ENCODE assay signal across 1 cellular context in the genomic region with DNA sequence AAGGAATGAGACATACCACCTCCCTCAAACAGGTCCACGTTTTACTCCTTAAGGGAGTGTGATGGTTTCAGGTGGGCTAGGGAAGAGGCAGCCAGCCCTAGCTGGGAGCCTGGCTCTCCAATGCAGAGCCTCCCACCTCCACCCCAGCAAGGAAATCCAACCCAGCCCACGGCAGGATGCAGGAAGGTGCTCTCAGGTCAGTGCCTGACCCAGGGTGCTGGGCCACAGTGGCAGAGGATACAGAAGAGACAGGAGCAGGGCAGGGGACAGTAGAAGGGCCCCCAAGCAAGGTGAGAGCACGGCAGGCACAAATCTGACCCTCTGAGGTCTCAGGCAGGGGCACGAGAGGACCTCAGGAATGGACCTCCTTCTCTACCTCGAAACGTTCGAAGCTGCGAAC.
TF ChIP-seq lines count a peak whose summit lies in the region.

No MANE protein-coding gene starts in this region.

TF ChIP-seq in GM23338, 12 proteins besides CTCF, POLR2A, EP300 and RAD21 (continued from another document):
- TF ChIP-seq, protein P1, sequence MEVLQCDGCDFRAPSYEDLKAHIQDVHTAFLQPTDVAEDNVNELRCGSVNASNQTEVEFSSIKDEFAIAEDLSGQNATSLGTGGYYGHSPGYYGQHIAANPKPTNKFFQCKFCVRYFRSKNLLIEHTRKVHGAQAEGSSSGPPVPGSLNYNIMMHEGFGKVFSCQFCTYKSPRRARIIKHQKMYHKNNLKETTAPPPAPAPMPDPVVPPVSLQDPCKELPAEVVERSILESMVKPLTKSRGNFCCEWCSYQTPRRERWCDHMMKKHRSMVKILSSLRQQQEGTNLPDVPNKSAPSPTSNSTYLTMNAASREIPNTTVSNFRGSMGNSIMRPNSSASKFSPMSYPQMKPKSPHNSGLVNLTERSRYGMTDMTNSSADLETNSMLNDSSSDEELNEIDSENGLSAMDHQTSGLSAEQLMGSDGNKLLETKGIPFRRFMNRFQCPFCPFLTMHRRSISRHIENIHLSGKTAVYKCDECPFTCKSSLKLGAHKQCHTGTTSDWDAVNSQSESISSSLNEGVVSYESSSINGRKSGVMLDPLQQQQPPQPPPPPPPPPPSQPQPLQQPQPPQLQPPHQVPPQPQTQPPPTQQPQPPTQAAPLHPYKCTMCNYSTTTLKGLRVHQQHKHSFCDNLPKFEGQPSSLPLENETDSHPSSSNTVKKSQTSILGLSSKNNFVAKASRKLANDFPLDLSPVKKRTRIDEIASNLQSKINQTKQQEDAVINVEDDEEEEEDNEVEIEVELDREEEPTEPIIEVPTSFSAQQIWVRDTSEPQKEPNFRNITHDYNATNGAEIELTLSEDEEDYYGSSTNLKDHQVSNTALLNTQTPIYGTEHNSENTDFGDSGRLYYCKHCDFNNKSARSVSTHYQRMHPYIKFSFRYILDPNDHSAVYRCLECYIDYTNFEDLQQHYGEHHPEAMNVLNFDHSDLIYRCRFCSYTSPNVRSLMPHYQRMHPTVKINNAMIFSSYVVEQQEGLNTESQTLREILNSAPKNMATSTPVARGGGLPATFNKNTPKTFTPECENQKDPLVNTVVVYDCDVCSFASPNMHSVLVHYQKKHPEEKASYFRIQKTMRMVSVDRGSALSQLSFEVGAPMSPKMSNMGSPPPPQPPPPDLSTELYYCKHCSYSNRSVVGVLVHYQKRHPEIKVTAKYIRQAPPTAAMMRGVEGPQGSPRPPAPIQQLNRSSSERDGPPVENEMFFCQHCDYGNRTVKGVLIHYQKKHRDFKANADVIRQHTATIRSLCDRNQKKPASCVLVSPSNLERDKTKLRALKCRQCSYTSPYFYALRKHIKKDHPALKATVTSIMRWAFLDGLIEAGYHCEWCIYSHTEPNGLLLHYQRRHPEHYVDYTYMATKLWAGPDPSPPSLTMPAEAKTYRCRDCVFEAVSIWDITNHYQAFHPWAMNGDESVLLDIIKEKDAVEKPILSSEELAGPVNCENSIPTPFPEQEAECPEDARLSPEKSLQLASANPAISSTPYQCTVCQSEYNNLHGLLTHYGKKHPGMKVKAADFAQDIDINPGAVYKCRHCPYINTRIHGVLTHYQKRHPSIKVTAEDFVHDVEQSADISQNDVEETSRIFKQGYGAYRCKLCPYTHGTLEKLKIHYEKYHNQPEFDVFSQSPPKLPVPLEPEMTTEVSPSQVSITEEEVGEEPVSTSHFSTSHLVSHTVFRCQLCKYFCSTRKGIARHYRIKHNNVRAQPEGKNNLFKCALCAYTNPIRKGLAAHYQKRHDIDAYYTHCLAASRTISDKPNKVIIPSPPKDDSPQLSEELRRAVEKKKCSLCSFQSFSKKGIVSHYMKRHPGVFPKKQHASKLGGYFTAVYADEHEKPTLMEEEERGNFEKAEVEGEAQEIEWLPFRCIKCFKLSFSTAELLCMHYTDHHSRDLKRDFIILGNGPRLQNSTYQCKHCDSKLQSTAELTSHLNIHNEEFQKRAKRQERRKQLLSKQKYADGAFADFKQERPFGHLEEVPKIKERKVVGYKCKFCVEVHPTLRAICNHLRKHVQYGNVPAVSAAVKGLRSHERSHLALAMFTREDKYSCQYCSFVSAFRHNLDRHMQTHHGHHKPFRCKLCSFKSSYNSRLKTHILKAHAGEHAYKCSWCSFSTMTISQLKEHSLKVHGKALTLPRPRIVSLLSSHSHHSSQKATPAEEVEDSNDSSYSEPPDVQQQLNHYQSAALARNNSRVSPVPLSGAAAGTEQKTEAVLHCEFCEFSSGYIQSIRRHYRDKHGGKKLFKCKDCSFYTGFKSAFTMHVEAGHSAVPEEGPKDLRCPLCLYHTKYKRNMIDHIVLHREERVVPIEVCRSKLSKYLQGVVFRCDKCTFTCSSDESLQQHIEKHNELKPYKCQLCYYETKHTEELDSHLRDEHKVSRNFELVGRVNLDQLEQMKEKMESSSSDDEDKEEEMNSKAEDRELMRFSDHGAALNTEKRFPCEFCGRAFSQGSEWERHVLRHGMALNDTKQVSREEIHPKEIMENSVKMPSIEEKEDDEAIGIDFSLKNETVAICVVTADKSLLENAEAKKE (CRISPR knock-in tag; IDR thresholded peaks at IDR 0.05) = no peak
- TF ChIP-seq CREB1 (CRISPR knock-in tag; IDR thresholded peaks at IDR 0.05; ENCODE audit: low read depth) (no peak), NANOG (IDR thresholded peaks at IDR 0.05; ENCODE audit: borderline replicate concordance) (no peak), POLR2AphosphoS5 (IDR thresholded peaks at IDR 0.05; ENCODE audit: low read depth) (no peak), STAT1 (IDR thresholded peaks at IDR 0.05; ENCODE audit: unreplicated experiment) (no peak), EZH2phosphoT487 (IDR thresholded peaks at IDR 0.05; ENCODE audit: unreplicated experiment) (no peak), EZH2 (IDR thresholded peaks at IDR 0.05; ENCODE audit: low read depth, unreplicated experiment) (no peak), ZNF331 (CRISPR knock-in tag; IDR thresholded peaks at IDR 0.05; ENCODE audit: low read depth) (no peak)
- TF ChIP-seq, protein P2, sequence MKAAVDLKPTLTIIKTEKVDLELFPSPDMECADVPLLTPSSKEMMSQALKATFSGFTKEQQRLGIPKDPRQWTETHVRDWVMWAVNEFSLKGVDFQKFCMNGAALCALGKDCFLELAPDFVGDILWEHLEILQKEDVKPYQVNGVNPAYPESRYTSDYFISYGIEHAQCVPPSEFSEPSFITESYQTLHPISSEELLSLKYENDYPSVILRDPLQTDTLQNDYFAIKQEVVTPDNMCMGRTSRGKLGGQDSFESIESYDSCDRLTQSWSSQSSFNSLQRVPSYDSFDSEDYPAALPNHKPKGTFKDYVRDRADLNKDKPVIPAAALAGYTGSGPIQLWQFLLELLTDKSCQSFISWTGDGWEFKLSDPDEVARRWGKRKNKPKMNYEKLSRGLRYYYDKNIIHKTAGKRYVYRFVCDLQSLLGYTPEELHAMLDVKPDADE (IDR thresholded peaks at IDR 0.05) = no peak
